2 cellular contexts compared by ENCODE assay signal in genomic region chr18:46169464-46169941, GRCh38.
TF ChIP-seq lines count a peak whose summit lies in the region.

No MANE protein-coding gene starts in this region.

TF ChIP-seq in SK-N-SH, 30 proteins besides CTCF, POLR2A, EP300 and RAD21 (continued from another document):
- TF ChIP-seq NFIC (IDR thresholded peaks at IDR 0.05; ENCODE audit: borderline replicate concordance) (peak; percentile 20), TCF12 (IDR thresholded peaks at IDR 0.05) (0 out of 2 replicates have a peak, but pooled peaks have one; percentile 29), SIN3A (IDR thresholded peaks at IDR 0.05; ENCODE audit: borderline replicate concordance, low read depth, low read length) (no peak), FOSL2 (IDR thresholded peaks at IDR 0.05; ENCODE audit: borderline replicate concordance, low read depth) (peak; percentile 42; the same call in 1 of the 2 replicates)

TF ChIP-seq in SK-N-SH treated with all-trans-retinoic acid at 6 μM for 48 hours, 23 proteins besides CTCF, POLR2A, EP300 and RAD21 (continued from another document):
- TF ChIP-seq ZC3H10 (CRISPR knock-in tag; IDR thresholded peaks at IDR 0.05) (no peak), ZFP30 (CRISPR knock-in tag; IDR thresholded peaks at IDR 0.05) (no peak), GLIS3 (CRISPR knock-in tag; IDR thresholded peaks at IDR 0.05) (no peak), ESRRG (CRISPR knock-in tag; IDR thresholded peaks at IDR 0.05) (no peak), ZNF565 (CRISPR knock-in tag; conservative IDR thresholded peaks at IDR 0.05; ENCODE audit: low read depth) (no peak)
- TF ChIP-seq, protein P1, sequence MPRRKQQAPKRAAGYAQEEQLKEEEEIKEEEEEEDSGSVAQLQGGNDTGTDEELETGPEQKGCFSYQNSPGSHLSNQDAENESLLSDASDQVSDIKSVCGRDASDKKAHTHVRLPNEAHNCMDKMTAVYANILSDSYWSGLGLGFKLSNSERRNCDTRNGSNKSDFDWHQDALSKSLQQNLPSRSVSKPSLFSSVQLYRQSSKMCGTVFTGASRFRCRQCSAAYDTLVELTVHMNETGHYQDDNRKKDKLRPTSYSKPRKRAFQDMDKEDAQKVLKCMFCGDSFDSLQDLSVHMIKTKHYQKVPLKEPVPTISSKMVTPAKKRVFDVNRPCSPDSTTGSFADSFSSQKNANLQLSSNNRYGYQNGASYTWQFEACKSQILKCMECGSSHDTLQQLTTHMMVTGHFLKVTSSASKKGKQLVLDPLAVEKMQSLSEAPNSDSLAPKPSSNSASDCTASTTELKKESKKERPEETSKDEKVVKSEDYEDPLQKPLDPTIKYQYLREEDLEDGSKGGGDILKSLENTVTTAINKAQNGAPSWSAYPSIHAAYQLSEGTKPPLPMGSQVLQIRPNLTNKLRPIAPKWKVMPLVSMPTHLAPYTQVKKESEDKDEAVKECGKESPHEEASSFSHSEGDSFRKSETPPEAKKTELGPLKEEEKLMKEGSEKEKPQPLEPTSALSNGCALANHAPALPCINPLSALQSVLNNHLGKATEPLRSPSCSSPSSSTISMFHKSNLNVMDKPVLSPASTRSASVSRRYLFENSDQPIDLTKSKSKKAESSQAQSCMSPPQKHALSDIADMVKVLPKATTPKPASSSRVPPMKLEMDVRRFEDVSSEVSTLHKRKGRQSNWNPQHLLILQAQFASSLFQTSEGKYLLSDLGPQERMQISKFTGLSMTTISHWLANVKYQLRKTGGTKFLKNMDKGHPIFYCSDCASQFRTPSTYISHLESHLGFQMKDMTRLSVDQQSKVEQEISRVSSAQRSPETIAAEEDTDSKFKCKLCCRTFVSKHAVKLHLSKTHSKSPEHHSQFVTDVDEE (CRISPR knock-in tag; IDR thresholded peaks at IDR 0.05) = no peak
- TF ChIP-seq, protein P2, sequence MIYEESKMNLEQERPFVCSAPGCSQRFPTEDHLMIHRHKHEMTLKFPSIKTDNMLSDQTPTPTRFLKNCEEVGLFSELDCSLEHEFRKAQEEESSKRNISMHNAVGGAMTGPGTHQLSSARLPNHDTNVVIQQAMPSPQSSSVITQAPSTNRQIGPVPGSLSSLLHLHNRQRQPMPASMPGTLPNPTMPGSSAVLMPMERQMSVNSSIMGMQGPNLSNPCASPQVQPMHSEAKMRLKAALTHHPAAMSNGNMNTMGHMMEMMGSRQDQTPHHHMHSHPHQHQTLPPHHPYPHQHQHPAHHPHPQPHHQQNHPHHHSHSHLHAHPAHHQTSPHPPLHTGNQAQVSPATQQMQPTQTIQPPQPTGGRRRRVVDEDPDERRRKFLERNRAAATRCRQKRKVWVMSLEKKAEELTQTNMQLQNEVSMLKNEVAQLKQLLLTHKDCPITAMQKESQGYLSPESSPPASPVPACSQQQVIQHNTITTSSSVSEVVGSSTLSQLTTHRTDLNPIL (CRISPR knock-in tag; IDR thresholded peaks at IDR 0.05; ENCODE audit: low read depth) = no peak
TF ChIP-seq in SK-N-SH treated with all-trans-retinoic acid at 6 μM for 48 hours: peak in this region for 0.
